20 cellular contexts compared by ENCODE assay signal in the genomic region with DNA sequence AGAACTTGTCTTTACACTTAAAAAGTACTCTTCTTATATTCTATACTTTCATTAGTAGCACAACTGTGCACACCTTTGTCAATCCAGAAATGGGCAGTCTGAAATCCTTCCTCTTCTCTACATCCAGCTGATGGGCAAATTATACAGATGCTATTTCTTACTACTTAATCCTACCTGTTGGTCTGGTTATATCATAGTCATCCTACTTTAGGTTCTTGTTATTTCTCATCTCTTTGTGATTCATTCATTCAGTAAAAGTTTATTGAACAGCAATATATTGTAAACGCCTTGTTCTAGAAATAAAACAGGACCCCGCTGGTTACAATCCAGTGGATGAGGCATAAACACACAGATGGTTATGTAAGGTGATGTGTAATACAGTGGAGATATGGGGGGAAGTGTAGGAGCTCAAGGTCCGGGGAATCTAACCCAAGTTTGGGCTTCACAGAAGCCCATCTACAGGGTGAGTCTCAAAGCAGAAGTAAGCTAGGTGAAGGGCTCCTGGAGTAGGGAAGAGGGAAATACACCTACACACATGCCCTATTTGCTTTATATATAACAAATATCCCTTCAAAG.
"Had no signal": no experiment of that assay in that cellular context is flagged by ENCODE, and none has a peak within 500 bp of the region (broad histone marks: within the 10 kb centered on the region; RNA-seq: fewer than 3 reads in every experiment).

No MANE protein-coding gene starts in this region.

- DNase-seq: dermis blood vessel endothelial cell; foreskin keratinocyte; immature natural killer cell; left ventricle myocardium inferior; lower lobe of right lung; midbrain; naive B cell; occipital lobe; pancreas; right cardiac atrium; stimulated activated CD4-positive, alpha-beta T cell treated with anti-CD3 and anti-CD28 coated beads, Interleukin-4, amount 100 ng/mL, for 24 hours; stimulated activated naive B cell treated with anti-CD40 and anti-IgM and Interleukin-4, amounts not matched to agents 10 μg/mL and 1 μg/mL and 100 μg/mL, for 72 hours; stimulated activated naive CD8-positive, alpha-beta T cell treated with anti-CD3 and anti-CD28 coated beads, Interleukin-15, amount 100 ng/mL, for 72 hours; testis; upper lobe of right lung had no signal

- H3K36me3 ChIP-seq: pancreas had no signal

- H3K27ac ChIP-seq: foreskin keratinocyte, left ventricle myocardium inferior, lower lobe of right lung, pancreas, testis, tibial nerve, upper lobe of right lung, vagina had no signal

- H3K27me3 ChIP-seq: foreskin keratinocyte, pancreas, testis, tibial nerve, upper lobe of right lung, vagina had no signal

- ATAC-seq: lower lobe of right lung; right cardiac atrium; stimulated activated naive B cell treated with anti-CD40 and anti-IgM and Interleukin-4, amounts not matched to agents 10 μg/mL and 1 μg/mL and 100 μg/mL, for 72 hours; stimulated activated naive CD8-positive, alpha-beta T cell treated with anti-CD3 and anti-CD28 coated beads, Interleukin-15, amount 100 ng/mL, for 72 hours; upper lobe of right lung had no signal

- H3K9me3 ChIP-seq: left ventricle myocardium inferior, lower lobe of right lung, pancreas, testis, tibial nerve, upper lobe of right lung, vagina had no signal

- H3K4me1 ChIP-seq: lower lobe of right lung, testis, tibial nerve, upper lobe of right lung, vagina had no signal

- H3K4me3 ChIP-seq: left ventricle myocardium inferior, lower lobe of right lung, pancreas, testis, tibial nerve, upper lobe of right lung, vagina had no signal

- H3K4me3 Mint-ChIP-seq: immature natural killer cell; memory B cell; naive B cell; nephron; stimulated activated naive B cell treated with anti-CD40 and anti-IgM and Interleukin-4, amounts not matched to agents 10 μg/mL and 1 μg/mL and 100 μg/mL, for 72 hours; stimulated activated naive CD8-positive, alpha-beta T cell treated with anti-CD3 and anti-CD28 coated beads, Interleukin-15, amount 100 ng/mL, for 72 hours had no signal

- H3K9me3 Mint-ChIP-seq: immature natural killer cell; memory B cell; naive B cell; nephron; stimulated activated naive B cell treated with anti-CD40 and anti-IgM and Interleukin-4, amounts not matched to agents 10 μg/mL and 1 μg/mL and 100 μg/mL, for 72 hours; stimulated activated naive CD8-positive, alpha-beta T cell treated with anti-CD3 and anti-CD28 coated beads, Interleukin-15, amount 100 ng/mL, for 72 hours had no signal

- H3K27me3 Mint-ChIP-seq: memory B cell; naive B cell; progenitor cell of endocrine pancreas; stimulated activated naive B cell treated with anti-CD40 and anti-IgM and Interleukin-4, amounts not matched to agents 10 μg/mL and 1 μg/mL and 100 μg/mL, for 72 hours; stimulated activated naive CD8-positive, alpha-beta T cell treated with anti-CD3 and anti-CD28 coated beads, Interleukin-15, amount 100 ng/mL, for 72 hours had no signal

- H3K27ac Mint-ChIP-seq: immature natural killer cell; memory B cell; nephron; progenitor cell of endocrine pancreas; stimulated activated naive B cell treated with anti-CD40 and anti-IgM and Interleukin-4, amounts not matched to agents 10 μg/mL and 1 μg/mL and 100 μg/mL, for 72 hours had no signal
